In the genomic region with DNA sequence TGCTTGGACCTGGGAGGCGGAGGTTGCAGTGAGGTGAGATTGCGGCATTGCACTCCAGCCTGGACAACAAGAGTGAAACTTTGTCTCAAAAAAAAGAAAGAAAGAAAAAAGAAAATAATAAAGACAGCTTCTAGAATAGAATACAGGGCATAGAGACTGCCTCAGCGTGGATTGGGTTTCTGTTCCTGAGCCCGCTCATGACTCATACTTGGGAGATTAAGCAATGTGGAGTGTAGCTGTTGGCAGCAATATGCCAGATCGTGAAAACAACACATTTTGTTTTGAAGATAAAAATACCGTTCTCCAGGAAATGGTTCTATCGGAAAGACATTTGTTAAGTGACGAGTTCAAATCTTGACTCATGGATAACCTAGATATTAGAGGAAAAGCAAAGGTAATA, we compare ENCODE assay signal across 13 cellular contexts.
DNase-seq lines count a peak whose midpoint lies in the region; ATAC-seq and TF ChIP-seq lines count a peak whose summit lies in the region.
"Had no signal": no experiment of that assay in that cellular context is flagged by ENCODE, and none has a peak within 500 bp of the region (broad histone marks: within the 10 kb centered on the region; RNA-seq: fewer than 3 reads in every experiment).

No MANE protein-coding gene starts in this region.

- peak; percentile 37 for DNase-seq in HFFc6
- DNase-seq in SKM-1 (lab: John Stamatoyannopoulos, UW; ENCODE audit: unreplicated experiment) = peak; percentile 13
- no peak for DNase-seq in left ventricle myocardium superior
- DNase-seq in gastrocnemius medialis = peak; percentile 65 to 71
- no peak for DNase-seq in stomach
- no peak for DNase-seq in T-helper 9 cell
- no peak for DNase-seq in midbrain (lab: John Stamatoyannopoulos, UW)
- DNase-seq in NCI-H69 (lab: John Stamatoyannopoulos, UW) = no peak
- DNase-seq: activated CD4-positive, alpha-beta T cell treated with anti-CD3 and anti-CD28 coated beads, Interleukin-2, amount 50 U/mL, for 4 hours; NCI-H1092 treated with DMSO at 0.1 percent for 48 hours; NCI-H748 treated with DMSO at 0.1 percent for 48 hours had no signal

- H3K9me3 Mint-ChIP-seq in HFFc6 = peaks cover 14% of the 10 kb centered on the region; the same call in 1 of the 2 replicates

- ATAC-seq in left ventricle myocardium superior (peak; percentile 72), gastrocnemius medialis (peak; percentile 100)
- ATAC-seq: activated naive CD4-positive, alpha-beta T cell treated with anti-CD3 and anti-CD28 coated beads, Interleukin-2, amount 50 U/mL, for 72 hours had no signal

- TF ChIP-seq CTCF in HFFc6 (IDR thresholded peaks at IDR 0.05) (no peak), gastrocnemius medialis (IDR thresholded peaks at IDR 0.05 in 4 of 5, conservative IDR thresholded peaks at IDR 0.05 in 1 of 5) (no peak), stomach (IDR thresholded peaks at IDR 0.05) (no peak)

- intact Hi-C loops in left ventricle myocardium superior (cut with micrococcal nuclease) = no loop called here
- intact Hi-C loops in gastrocnemius medialis (cut with DNase I; ENCODE audit: low total_unique reads) = loop anchor here (5.0 kb wide), 1 partner anchor 133 kb away; no protein-coding TSS in a partner anchor
- intact Hi-C loops in stomach (cut with DNase I; ENCODE audit: low total_unique reads) = no loop called here

- H3K27me3 Mint-ChIP-seq in HFFc6 (ENCODE audit: insufficient read depth) = no peaks in the 10 kb centered on the region

- no peak for TF ChIP-seq EP300 in stomach (IDR thresholded peaks at IDR 0.05)

- WGBS in stomach, 5 donors = 54 to 62% (median 62%) methylated on average over 8 of the region's 8 CpGs

- H3K9me3 ChIP-seq in gastrocnemius medialis = no peaks in the 10 kb centered on the region
- no peaks in the 10 kb centered on the region for H3K9me3 ChIP-seq in stomach

- peak overlapping the region in 1 of 4 donors; percentile 36 for H3K4me3 ChIP-seq in gastrocnemius medialis
- no peak overlapping the region for H3K4me3 ChIP-seq in stomach
- H3K4me3 ChIP-seq: dorsolateral prefrontal cortex had no signal

- no peaks in the 10 kb centered on the region for H3K36me3 Mint-ChIP-seq in HFFc6 (ENCODE audit: low read depth)

- no peaks in the 10 kb centered on the region for H3K4me1 Mint-ChIP-seq in HFFc6 (ENCODE audit: low read depth)

- no peak for TF ChIP-seq POLR2A in gastrocnemius medialis (IDR thresholded peaks at IDR 0.05)
- TF ChIP-seq POLR2A in stomach (IDR thresholded peaks at IDR 0.05) = no peak

- in situ Hi-C loops in gastrocnemius medialis (cut with MboI; ENCODE audit: low sequenced_read_pairs in 4 of 4) = no loop called here

- peak overlapping the region; percentile 20 to 77 (median 64) for H3K27ac ChIP-seq in gastrocnemius medialis
- no peak overlapping the region for H3K27ac ChIP-seq in stomach

- H3K4me3 Mint-ChIP-seq in HFFc6 = no peak overlapping the region

- H3K36me3 ChIP-seq in gastrocnemius medialis (no peaks in the 10 kb centered on the region), stomach (no peaks in the 10 kb centered on the region)

- H3K27me3 ChIP-seq in gastrocnemius medialis (no peaks in the 10 kb centered on the region), stomach (no peaks in the 10 kb centered on the region)
- H3K27me3 ChIP-seq: dorsolateral prefrontal cortex had no signal

- peaks cover 8 to 12% of the 10 kb centered on the region in 2 donors for H3K4me1 ChIP-seq in gastrocnemius medialis
- H3K4me1 ChIP-seq in stomach = no peaks in the 10 kb centered on the region

- H3K27ac Mint-ChIP-seq in HFFc6 = no peak overlapping the region
- H3K27ac Mint-ChIP-seq: activated naive CD4-positive, alpha-beta T cell treated with anti-CD3 and anti-CD28 coated beads, Interleukin-2, amount 50 U/mL, for 72 hours had no signal

Comparison
In these comparisons a context has a peak if more than half of its experiments do, and no peak if none do; other contexts are left out.
1. DNase-seq: peak in HFFc6 (single experiment), SKM-1 (single experiment) and gastrocnemius medialis (2 of 2); none in left ventricle myocardium superior (single experiment), stomach (single experiment), T-helper 9 cell (single experiment), midbrain (single experiment) and NCI-H69 (single experiment).
2. H3K27ac ChIP-seq: peak in gastrocnemius medialis (4 of 4); none in stomach (0 of 5).